14 cellular contexts compared by ENCODE assay signal in the genomic region with DNA sequence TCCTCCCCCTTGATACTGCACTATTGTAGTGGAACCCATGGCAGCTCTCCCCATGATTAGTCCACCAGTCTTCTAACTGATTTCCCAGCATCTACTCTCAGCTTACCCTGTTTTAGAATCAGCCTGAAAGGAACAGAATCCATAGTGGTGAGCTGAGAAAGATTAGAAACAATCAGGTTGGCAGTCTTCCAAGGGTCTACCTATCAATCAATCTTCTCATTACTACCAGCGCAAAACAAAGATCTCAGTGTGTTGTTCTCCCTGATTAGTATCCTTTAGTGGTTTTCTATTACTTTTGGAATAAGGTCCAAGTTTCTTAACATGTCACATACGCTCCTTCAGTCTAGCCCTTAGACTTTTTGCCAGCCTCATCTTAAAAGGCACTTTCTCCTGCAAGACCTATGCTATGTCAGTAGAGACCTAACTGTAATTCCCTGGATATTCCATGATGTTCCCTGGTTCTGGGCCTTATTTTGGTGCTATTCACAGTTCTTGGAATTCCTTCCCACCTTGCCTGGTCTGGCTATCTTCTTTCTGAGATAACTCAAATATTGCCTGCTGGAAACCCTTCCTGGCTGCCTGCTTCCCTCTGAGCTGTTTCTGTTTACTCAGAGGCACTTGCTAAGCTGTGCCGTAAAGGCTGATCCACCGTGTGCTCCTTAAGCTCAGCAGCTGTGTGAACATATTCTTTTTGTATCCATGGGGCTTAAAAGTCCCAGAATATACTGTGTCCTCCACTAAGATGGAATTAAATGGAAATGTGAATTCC. TPM values are rescaled to one million over a fixed set of nuclear protein-coding genes. Genes with fewer than 3 reads are reported as not detected.
A peak's percentile ranks its signal among the peaks of the same experiment; 100 is the strongest.
DNase-seq lines count a peak whose midpoint lies in the region; ATAC-seq and TF ChIP-seq lines count a peak whose summit lies in the region.
"Had no signal": no experiment of that assay in that cellular context is flagged by ENCODE, and none has a peak within 500 bp of the region (broad histone marks: within the 10 kb centered on the region; RNA-seq: fewer than 3 reads in every experiment).

No MANE protein-coding gene starts in this region.

- BruUV-seq in Caco-2 (replicated peaks; lab: Mats Ljungman, UMichigan), result no TSS peak
- no TSS peak for BruUV-seq in OCI-LY7 (replicated peaks; lab: Mats Ljungman, UMichigan)

- H4K5ac ChIP-seq in mesendoderm (ENCODE audit: low read length), result no peak overlapping the region

- H4K8ac ChIP-seq in mesendoderm (ENCODE audit: low read depth, low read length), result no peak overlapping the region

- no peak overlapping the region for H2AK5ac ChIP-seq in mesendoderm (ENCODE audit: low read length)

- H3K23ac ChIP-seq in mesendoderm (ENCODE audit: low read length), result no peak overlapping the region

- H3K4me3 Mint-ChIP-seq in Caco-2 (ENCODE audit: unreplicated experiment), result peak overlapping the region; percentile 14

- DNase-seq in Caco-2 (peak; percentile 17 to 33), LHCN-M2 (ENCODE audit: low read depth) (peak; percentile 39), astrocyte of the hippocampus (ENCODE audit: low read depth, low spot score) (peak; percentile 60), mesendoderm (peak; percentile 87), OCI-LY7 (ENCODE audit: low spot score) (no peak), G401 (ENCODE audit: low spot score) (no peak)
- DNase-seq: activated effector memory CD4-positive, alpha-beta T cell treated with Interleukin-2 at 50 U/mL for 16 hours; C1 segment of cervical spinal cord; head of caudate nucleus; NCI-H1436; stimulated activated CD8-positive, alpha-beta memory T cell treated with anti-CD3 and anti-CD28 coated beads, Interleukin-4, amount 100 ng/mL, for 48 hours had no signal

- H3K4me1 ChIP-seq in Caco-2 (peaks cover 28% of the 10 kb centered on the region), mesendoderm (ENCODE audit: control insufficient read depth, low read depth, low read length) (no peaks in the 10 kb centered on the region), OCI-LY7 (ENCODE audit: insufficient read depth, low read length, poor library complexity, severe bottlenecking) (no peaks in the 10 kb centered on the region)

- no peak overlapping the region for H2BK120ac ChIP-seq in mesendoderm (ENCODE audit: low read depth, low read length)

- no peaks in the 10 kb centered on the region for H3K9me3 ChIP-seq in Caco-2
- no peaks in the 10 kb centered on the region for H3K9me3 ChIP-seq in OCI-LY7 (ENCODE audit: low read length)

- no peaks in the 10 kb centered on the region for H3K79me1 ChIP-seq in mesendoderm (ENCODE audit: low read length)

- H3K9me3 Mint-ChIP-seq in Caco-2 (ENCODE audit: unreplicated experiment), result no peaks in the 10 kb centered on the region

- H3K27me3 ChIP-seq in Caco-2 (replicated peaks; ENCODE audit: control insufficient read depth, insufficient read depth, low read length) (no peaks in the 10 kb centered on the region), mesendoderm (ENCODE audit: insufficient read depth, low read length, poor library complexity) (no peaks in the 10 kb centered on the region)

- intact Hi-C loops in Caco-2 (cut with micrococcal nuclease; ENCODE audit: unreplicated experiment) (no loop called here), OCI-LY7 (cut with micrococcal nuclease; ENCODE audit: unreplicated experiment) (no loop called here)

- no peaks in the 10 kb centered on the region for H3K27me3 Mint-ChIP-seq in Caco-2 (ENCODE audit: insufficient read depth, unreplicated experiment)

- no peak overlapping the region for H3K9ac ChIP-seq in mesendoderm (ENCODE audit: low read length)

- H3K4me2 ChIP-seq in mesendoderm (ENCODE audit: low read length) (no peak overlapping the region), OCI-LY7 (ENCODE audit: low read length) (no peak overlapping the region)

- no peak for ATAC-seq in GM21825 (IDR thresholded peaks at IDR 0.05; ENCODE audit: unreplicated experiment)
- ATAC-seq in GM21390 (IDR thresholded peaks at IDR 0.05; ENCODE audit: unreplicated experiment), result no peak

- H2BK5ac ChIP-seq in mesendoderm (ENCODE audit: low read length), result no peak overlapping the region

- no peaks in the 10 kb centered on the region for H3K79me2 ChIP-seq in mesendoderm (ENCODE audit: control insufficient read depth, insufficient read depth, low read length)
- H3K79me2 ChIP-seq in OCI-LY7 (ENCODE audit: insufficient read depth, low read depth, low read length), result no peaks in the 10 kb centered on the region

- H3K36me3 ChIP-seq in Caco-2 (ENCODE audit: control insufficient read depth, insufficient read depth, low read length) (no peaks in the 10 kb centered on the region), mesendoderm (ENCODE audit: control insufficient read depth, insufficient read depth, low read length) (no peaks in the 10 kb centered on the region), OCI-LY7 (ENCODE audit: insufficient read depth, low read length) (no peaks in the 10 kb centered on the region)

- H3K4me3 ChIP-seq in Caco-2 (ENCODE audit: low read depth, low read length) (no peak overlapping the region), mesendoderm (ENCODE audit: low read length) (no peak overlapping the region), OCI-LY7 (ENCODE audit: low read depth, low read length, poor library complexity, severe bottlenecking) (no peak overlapping the region)

- peak overlapping the region; percentile 91 for H3K27ac Mint-ChIP-seq in Caco-2 (ENCODE audit: unreplicated experiment)
- H3K27ac Mint-ChIP-seq: progenitor cell of endocrine pancreas had no signal

- H3K4ac ChIP-seq in mesendoderm (ENCODE audit: low read depth, low read length), result no peak overlapping the region

- no peak overlapping the region for H3K18ac ChIP-seq in mesendoderm (ENCODE audit: low read length)

- no CpG with 5 or more reads among the region's 4 CpGs for WGBS in mesendoderm (ENCODE audit: extremely low coverage, insufficient coverage, low lambda C conversion rate)

- H3K56ac ChIP-seq in mesendoderm (ENCODE audit: low read length), result no peak overlapping the region

- H3K4me1 Mint-ChIP-seq in Caco-2 (ENCODE audit: low read depth, unreplicated experiment), result peaks cover 22% of the 10 kb centered on the region

- H3K36me3 Mint-ChIP-seq in Caco-2 (ENCODE audit: insufficient read depth, unreplicated experiment), result peaks cover 15% of the 10 kb centered on the region

- H2BK15ac ChIP-seq in mesendoderm (replicated peaks; ENCODE audit: low read depth), result no peak overlapping the region

- POLR2A ChIA-PET in Caco-2 (lab: Charles Lee) (no interaction called here), OCI-LY7 (lab: Charles Lee) (no interaction called here)

- peak overlapping the region; percentile 43 for H3K27ac ChIP-seq in mesendoderm (ENCODE audit: low read depth, low read length)
- no peak overlapping the region for H3K27ac ChIP-seq in OCI-LY7 (ENCODE audit: low read depth, low read length, poor library complexity, severe bottlenecking)

- CTCF ChIA-PET in Caco-2 (lab: Charles Lee), result interaction anchor here (0.9 kb wide), 1 partner anchor 19 kb away, joined by 4 read pairs; no protein-coding TSS in a partner anchor
- CTCF ChIA-PET in OCI-LY7 (lab: Charles Lee; ENCODE audit: unreplicated experiment), result no interaction called here

- H3K9me2 ChIP-seq in OCI-LY7 (ENCODE audit: insufficient read depth, low read length), result no peaks in the 10 kb centered on the region

- H4K20me1 ChIP-seq in OCI-LY7 (ENCODE audit: insufficient read depth, low read length), result no peaks in the 10 kb centered on the region

- in situ Hi-C loops in G401 (cut with HindIII; ENCODE audit: low sequenced_read_pairs), result no loop called here

- no peak overlapping the region for H2AFZ ChIP-seq in OCI-LY7 (ENCODE audit: low read length)

- no peak for TF ChIP-seq CTCF in Caco-2 (IDR thresholded peaks at IDR 0.05; ENCODE audit: insufficient read depth in 1 of 2, low read depth in 1 of 2, low read length in 1 of 2, severe bottlenecking in 1 of 2, unreplicated experiment in 1 of 2)
- TF ChIP-seq CTCF in OCI-LY7 (conservative IDR thresholded peaks at IDR 0.05; ENCODE audit: low read length), result no peak

RNA-seq across cellular contexts. Expression of a gene that starts 32.6 kb away (rescaled TPM):
- 34.6 and 37.9 TPM in 2 replicates for total RNA-seq in Caco-2 (2022)
- 3.3 and 4.2 TPM in 2 replicates for total RNA-seq in LHCN-M2 (2014; rRNA removed)
- 1.6 TPM for polyA plus RNA-seq in LHCN-M2 (2012)
- polyA plus RNA-seq in mesendoderm (2013, experiment 1 of 2), result 0.70 TPM
- polyA plus RNA-seq in mesendoderm (2013, experiment 2 of 2), result 0.76 TPM
- 0.16 and 0.21 TPM in 2 replicates for total RNA-seq in OCI-LY7 (2014; rRNA removed; shearing (Covaris generic))
- 1.2 and 1.6 TPM in 2 replicates for total RNA-seq in OCI-LY7 (2022)
- 0.43 and 0.44 TPM in 2 replicates for total RNA-seq in G401 (2014; rRNA removed; shearing (Covaris generic))

RNA-seq across cellular contexts. Expression of a gene that starts 59.2 kb away (rescaled TPM):
- total RNA-seq in Caco-2 (2022) (7.3 and 8.2 TPM in 2 replicates), LHCN-M2 (2014; rRNA removed) (5.8 and 7.1 TPM in 2 replicates), OCI-LY7 (2022) (not detected in 2 replicates)
- polyA plus RNA-seq in LHCN-M2 (2012), result 1.4 TPM
- polyA plus RNA-seq in mesendoderm (2013, experiment 1 of 2), result 1.3 TPM
- 1.5 TPM for polyA plus RNA-seq in mesendoderm (2013, experiment 2 of 2)
- not detected in 2 replicates for total RNA-seq in OCI-LY7 (2014; rRNA removed; shearing (Covaris generic))
- not detected in 2 replicates for total RNA-seq in G401 (2014; rRNA removed; shearing (Covaris generic))

Comparison
In these comparisons a context has a peak if more than half of its experiments do, and no peak if none do; other contexts are left out.
1. DNase-seq: peak in Caco-2 (2 of 2), LHCN-M2 (single experiment), astrocyte of the hippocampus (single experiment) and mesendoderm (single experiment); none in OCI-LY7 (single experiment) and G401 (single experiment).